8 cellular contexts compared by ENCODE assay signal in genomic region chr22:43013355-43014061, GRCh38. TPM values are rescaled to one million over a fixed set of nuclear protein-coding genes. Genes with fewer than 3 reads are reported as not detected.
DNase-seq lines count a peak whose midpoint lies in the region; ATAC-seq and TF ChIP-seq lines count a peak whose summit lies in the region.

No MANE protein-coding gene starts in this region.

- H3K4me1 Mint-ChIP-seq in activated naive CD4-positive, alpha-beta T cell treated with anti-CD3 and anti-CD28 coated beads, Interleukin-2, amount 50 U/mL, for 24 hours: peaks cover 58% of the 10 kb centered on the region
- H3K4me1 Mint-ChIP-seq in type B pancreatic cell (ENCODE audit: unreplicated experiment): peaks cover 36% of the 10 kb centered on the region

- H3K36me3 Mint-ChIP-seq in activated naive CD4-positive, alpha-beta T cell treated with anti-CD3 and anti-CD28 coated beads, Interleukin-2, amount 50 U/mL, for 24 hours: no peaks in the 10 kb centered on the region
- no peaks in the 10 kb centered on the region for H3K36me3 Mint-ChIP-seq in type B pancreatic cell

- WGBS in right lobe of liver (ENCODE audit: insufficient coverage, low coverage, low lambda C conversion rate, missing lambda C conversion rate): 25% methylated on average over 9 of the region's 9 CpGs

- no peaks in the 10 kb centered on the region for H3K27me3 Mint-ChIP-seq in activated naive CD4-positive, alpha-beta T cell treated with anti-CD3 and anti-CD28 coated beads, Interleukin-2, amount 50 U/mL, for 24 hours
- no peaks in the 10 kb centered on the region for H3K27me3 Mint-ChIP-seq in type B pancreatic cell

- DNase-seq in activated naive CD4-positive, alpha-beta T cell treated with anti-CD3 and anti-CD28 coated beads, Interleukin-2, amount 50 U/mL, for 16 hours: no peak
- no peak for DNase-seq in adipocyte (ENCODE audit: low read depth)
- no peak for DNase-seq in right lobe of liver
- DNase-seq in type B pancreatic cell (ENCODE audit: extremely low spot score, unreplicated experiment): no peak
- no peak for DNase-seq in OCI-M1 (lab: John Stamatoyannopoulos, UW)
- no peak for DNase-seq in activated CD4-positive, alpha-beta T cell treated with anti-CD3 and anti-CD28 coated beads for 48 hours
- DNase-seq in HCEC 1CT: no peak

- no peak overlapping the region for H3K27ac ChIP-seq in right lobe of liver

- ATAC-seq in right lobe of liver: no peak

- no peaks in the 10 kb centered on the region for H3K9me3 Mint-ChIP-seq in activated naive CD4-positive, alpha-beta T cell treated with anti-CD3 and anti-CD28 coated beads, Interleukin-2, amount 50 U/mL, for 24 hours
- H3K9me3 Mint-ChIP-seq in type B pancreatic cell: no peaks in the 10 kb centered on the region

- no peak for TF ChIP-seq POLR2A in right lobe of liver (IDR thresholded peaks at IDR 0.05)

- H3K27me3 ChIP-seq in adipocyte (replicated peaks; ENCODE audit: control insufficient read depth, insufficient read depth, low read length) (no peaks in the 10 kb centered on the region), right lobe of liver (no peaks in the 10 kb centered on the region)

- peak overlapping the region; percentile 83 for H3K9ac ChIP-seq in adipocyte (ENCODE audit: low read length)

- H3K4me1 ChIP-seq in adipocyte (ENCODE audit: control insufficient read depth, insufficient read depth, low read length) (peaks cover 27% of the 10 kb centered on the region), right lobe of liver (peaks cover 0 to 20% (median 3%) of the 10 kb centered on the region in 4 donors)

- intact Hi-C loops in right lobe of liver (cut with DNase I): no loop called here

- H3K9me3 ChIP-seq in adipocyte (ENCODE audit: control insufficient read depth, low read length) (no peaks in the 10 kb centered on the region), right lobe of liver (no peaks in the 10 kb centered on the region)

- H3K36me3 ChIP-seq in adipocyte (ENCODE audit: control insufficient read depth, insufficient read depth, low read length, severe bottlenecking) (no peaks in the 10 kb centered on the region), right lobe of liver (no peaks in the 10 kb centered on the region)

- peak overlapping the region; percentile 96 for H3K4me3 Mint-ChIP-seq in activated naive CD4-positive, alpha-beta T cell treated with anti-CD3 and anti-CD28 coated beads, Interleukin-2, amount 50 U/mL, for 24 hours
- H3K4me3 Mint-ChIP-seq in type B pancreatic cell: peak overlapping the region; percentile 96

- TF ChIP-seq CTCF in right lobe of liver (IDR thresholded peaks at IDR 0.05) (no peak), type B pancreatic cell (conservative IDR thresholded peaks at IDR 0.05) (no peak)

- H3K4me3 ChIP-seq in adipocyte (ENCODE audit: low read length) (peak overlapping the region; percentile 94), right lobe of liver (peak overlapping the region; percentile 18 to 64 (median 61))

- H3K27ac Mint-ChIP-seq in activated naive CD4-positive, alpha-beta T cell treated with anti-CD3 and anti-CD28 coated beads, Interleukin-2, amount 50 U/mL, for 24 hours: peak overlapping the region; percentile 89
- H3K27ac Mint-ChIP-seq in type B pancreatic cell: peak overlapping the region; percentile 92

RNA-seq across cellular contexts. Expression of gene PACSIN2, which starts 1.4 kb away (rescaled TPM):
- 10 to 100 TPM; 21.4 to 67.0 (median 47.1) TPM for total RNA-seq in right lobe of liver
- total RNA-seq in type B pancreatic cell (ENCODE audit: low replicate concordance): 53.4 and 89.1 TPM in 2 replicates
